ENCODE assay signal across 22 cellular contexts in the genomic region with DNA sequence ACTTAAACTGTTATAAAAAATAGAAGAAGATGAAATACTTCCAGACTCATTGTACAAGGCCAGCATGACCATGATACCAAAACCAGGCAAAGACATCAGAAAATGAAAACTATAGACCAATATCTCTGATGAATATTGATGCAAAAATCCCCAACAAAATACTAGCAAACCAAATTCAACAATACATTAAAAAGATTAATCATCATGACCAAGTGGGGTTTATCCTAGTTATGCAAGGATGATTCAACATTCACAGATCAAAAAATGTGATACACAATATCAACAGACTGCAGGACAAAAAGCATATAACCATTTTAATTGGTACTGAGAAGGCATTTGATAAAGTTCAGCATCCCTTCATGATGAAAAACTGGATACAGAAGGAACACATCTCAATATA.
"Had no signal": no experiment of that assay in that cellular context is flagged by ENCODE, and none has a peak within 500 bp of the region (broad histone marks: within the 10 kb centered on the region; RNA-seq: fewer than 3 reads in every experiment).

No MANE protein-coding gene starts in this region.

- FAIRE-seq: HepG2 had no signal

- ATAC-seq: HepG2, Panc1, T-cell had no signal

- DNase-seq: IMR-90, Karpas-422, KG1, MM.1S, NCI-H1092 treated with DMSO at 0.1 percent for 48 hours, NCI-H1436, NCI-H187, NCI-H2029, NCI-H2081 treated with DMSO at 0.1 percent for 48 hours, NCI-H2171, NCI-H226, NCI-H446, NCI-H510A, NCI-H524 treated with DMSO at 0.1 percent for 48 hours, NCI-H69, NCI-H774, SHP77, SK-N-SH, SW 1271, T-cell had no signal
